Comparison of ENCODE assay signal across 11 cellular contexts in genomic region chr2:168189835-168190426, GRCh38. TPM values are rescaled to one million over a fixed set of nuclear protein-coding genes. Genes with fewer than 3 reads are reported as not detected.
DNase-seq lines count a peak whose midpoint lies in the region; ATAC-seq and TF ChIP-seq lines count a peak whose summit lies in the region.
"Had no signal": no experiment of that assay in that cellular context is flagged by ENCODE, and none has a peak within 500 bp of the region (broad histone marks: within the 10 kb centered on the region; RNA-seq: fewer than 3 reads in every experiment).

No MANE protein-coding gene starts in this region.

- H3K4me2 ChIP-seq in mesendoderm (ENCODE audit: low read length), result no peak overlapping the region

- H4K8ac ChIP-seq in mesendoderm (ENCODE audit: low read depth, low read length), result no peak overlapping the region

- intact Hi-C loops in left ventricle myocardium superior (cut with micrococcal nuclease), result no loop called here

- H3K23ac ChIP-seq in mesendoderm (ENCODE audit: low read length), result no peak overlapping the region

- no peak overlapping the region for H3K18ac ChIP-seq in mesendoderm (ENCODE audit: low read length)

- no peak overlapping the region for H2BK120ac ChIP-seq in mesendoderm (ENCODE audit: low read depth, low read length)

- no peaks in the 10 kb centered on the region for H3K27me3 ChIP-seq in mesendoderm (ENCODE audit: insufficient read depth, low read length, poor library complexity)
- H3K27me3 ChIP-seq: suprapubic skin had no signal

- no peak for ATAC-seq in left ventricle myocardium superior
- ATAC-seq: activated T-cell treated with anti-CD3 and anti-CD28 coated beads, Interleukin-2, amount 50 U/mL, for 72 hours had no signal

- H3K79me1 ChIP-seq in mesendoderm (ENCODE audit: low read length), result peaks cover 3% of the 10 kb centered on the region

- no peak overlapping the region for H2BK5ac ChIP-seq in mesendoderm (ENCODE audit: low read length)

- H3K36me3 ChIP-seq in mesendoderm (ENCODE audit: control insufficient read depth, insufficient read depth, low read length), result no peaks in the 10 kb centered on the region
- H3K36me3 ChIP-seq: suprapubic skin had no signal

- no peaks in the 10 kb centered on the region for H3K79me2 ChIP-seq in mesendoderm (ENCODE audit: control insufficient read depth, insufficient read depth, low read length)

- H3K56ac ChIP-seq in mesendoderm (ENCODE audit: low read length), result no peak overlapping the region

- H4K5ac ChIP-seq in mesendoderm (ENCODE audit: low read length), result no peak overlapping the region

- H2BK15ac ChIP-seq in mesendoderm (replicated peaks; ENCODE audit: low read depth), result no peak overlapping the region

- H2AK5ac ChIP-seq in mesendoderm (ENCODE audit: low read length), result no peak overlapping the region

- H3K4me3 ChIP-seq in mesendoderm (ENCODE audit: low read length), result no peak overlapping the region
- H3K4me3 ChIP-seq: suprapubic skin had no signal

- CTCF ChIA-PET in RWPE1 (lab: Yijun Ruan, JAX), result interaction anchor here (0.6 to 0.7 kb wide), 2 partner anchors 72 to 521 kb away, joined by 3 to 4 read pairs; no protein-coding TSS in a partner anchor

- peak; percentile 67 for DNase-seq in GM03348 (ENCODE audit: low spot score)
- DNase-seq in RWPE1 (ENCODE audit: low spot score), result peak; percentile 81
- peak; percentile 29 for DNase-seq in fibroblast of peridontal ligament (ENCODE audit: extremely low read depth)
- DNase-seq in renal cortical epithelial cell (ENCODE audit: low read depth), result peak; percentile 86
- DNase-seq in DMS53 treated with DMSO at 0.1 percent for 48 hours (lab: John Stamatoyannopoulos, UW; ENCODE audit: unreplicated experiment), result no peak
- no peak for DNase-seq in mesendoderm
- DNase-seq in hippocampal formation (lab: John Stamatoyannopoulos, UW), result no peak
- DNase-seq in left ventricle myocardium superior, result no peak
- DNase-seq: activated T-cell treated with anti-CD3 and anti-CD28 coated beads, Interleukin-2, amount 50 U/mL, for 72 hours; NCI-H524 had no signal

- no peak for TF ChIP-seq CTCF in RWPE1 (conservative IDR thresholded peaks at IDR 0.05; ENCODE audit: low read depth)

- H3K27ac ChIP-seq in RWPE1 (no peak overlapping the region; the same call in 1 of the 2 replicates), mesendoderm (ENCODE audit: low read depth, low read length) (no peak overlapping the region)
- H3K27ac ChIP-seq: suprapubic skin had no signal

- WGBS in mesendoderm (ENCODE audit: extremely low coverage, insufficient coverage, low lambda C conversion rate), result no CpG with 5 or more reads among the region's 7 CpGs

- POLR2A ChIA-PET in RWPE1 (lab: Yijun Ruan, JAX; ENCODE audit: low non-redundant PET), result no interaction called here

- peaks cover 6% of the 10 kb centered on the region for H3K4me1 ChIP-seq in mesendoderm (ENCODE audit: control insufficient read depth, low read depth, low read length)

- H3K4ac ChIP-seq in mesendoderm (ENCODE audit: low read depth, low read length), result no peak overlapping the region

- H3K9ac ChIP-seq in mesendoderm (ENCODE audit: low read length), result no peak overlapping the region

RNA-seq across cellular contexts. Expression of gene STK39, which starts 57.5 kb away (rescaled TPM):
- total RNA-seq in renal cortical epithelial cell (13.8 and 19.3 TPM in 2 replicates), left ventricle myocardium superior (20.9 TPM)
- polyA plus RNA-seq in mesendoderm (2013, experiment 1 of 2), result 20.4 TPM
- polyA plus RNA-seq in mesendoderm (2013, experiment 2 of 2), result 21.2 TPM

Comparison
In these comparisons a context has a peak if more than half of its experiments do, and no peak if none do; other contexts are left out.
1. DNase-seq: peak in GM03348 (single experiment), RWPE1 (single experiment), fibroblast of peridontal ligament (single experiment) and renal cortical epithelial cell (single experiment); none in DMS53 treated with DMSO at 0.1 percent for 48 hours (single experiment), mesendoderm (single experiment), hippocampal formation (0 of 2) and left ventricle myocardium superior (single experiment).